ENCODE assay signal across 20 cellular contexts in the genomic region with DNA sequence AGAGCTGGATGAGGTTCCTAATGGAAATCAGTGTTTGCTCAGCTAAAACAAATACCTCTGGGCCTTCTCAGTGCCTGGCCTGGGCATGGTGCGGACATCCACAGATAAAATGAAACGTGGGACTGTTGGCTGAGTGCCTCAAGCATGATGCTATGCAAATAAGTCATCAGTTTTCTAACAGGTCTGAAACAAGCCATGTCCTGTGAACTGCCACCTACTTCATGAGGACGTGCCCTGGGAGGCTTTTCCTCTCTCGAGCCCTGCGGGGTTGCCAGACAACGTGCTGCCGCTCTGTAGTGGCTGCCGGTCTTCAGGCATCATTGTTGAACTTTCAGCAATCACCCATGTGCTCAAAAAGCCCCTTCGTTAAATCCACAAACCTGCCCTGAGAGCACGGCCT.
DNase-seq lines count a peak whose midpoint lies in the region; ATAC-seq and TF ChIP-seq lines count a peak whose summit lies in the region.
"Had no signal": no experiment of that assay in that cellular context is flagged by ENCODE, and none has a peak within 500 bp of the region (broad histone marks: within the 10 kb centered on the region; RNA-seq: fewer than 3 reads in every experiment).

No MANE protein-coding gene starts in this region.

- 11 to 15% methylated on average over 7 to 10 of the region's 10 CpGs for WGBS in body of pancreas, 2 donors

- no peak for TF ChIP-seq CTCF in LNCaP clone FGC (IDR thresholded peaks at IDR 0.05; ENCODE audit: control insufficient read depth, extremely low read depth, insufficient read depth)
- TF ChIP-seq CTCF in body of pancreas (IDR thresholded peaks at IDR 0.05) = no peak

- intact Hi-C loops in body of pancreas (cut with DNase I) = no loop called here

- H3K36me3 ChIP-seq in body of pancreas (replicated peaks in 1 of 2; ENCODE audit: insufficient read depth in 1 of 2, low read depth in 2 of 2) = no peaks in the 10 kb centered on the region
- H3K36me3 ChIP-seq in MG63 = no peaks in the 10 kb centered on the region

- H3K9me3 ChIP-seq in body of pancreas (no peaks in the 10 kb centered on the region), MG63 (no peaks in the 10 kb centered on the region)
- H3K9me3 ChIP-seq: A549, SK-N-SH had no signal

- H3K27me3 ChIP-seq in body of pancreas (peaks cover 0 to 3% of the 10 kb centered on the region in 2 donors), MG63 (no peaks in the 10 kb centered on the region)

- no peak overlapping the region for H3K4me3 ChIP-seq in LNCaP clone FGC (ENCODE audit: low read depth, low read length)
- H3K4me3 ChIP-seq in body of pancreas = no peak overlapping the region
- no peak overlapping the region for H3K4me3 ChIP-seq in MG63
- H3K4me3 ChIP-seq: A549 had no signal

- TF ChIP-seq POLR2A in body of pancreas (IDR thresholded peaks at IDR 0.05) = no peak

- no peak overlapping the region for H3K27ac ChIP-seq in body of pancreas
- H3K27ac ChIP-seq: A549 had no signal

- ATAC-seq in body of pancreas = peak; percentile 42
- no peak for ATAC-seq in GM21825 (IDR thresholded peaks at IDR 0.05; ENCODE audit: unreplicated experiment)
- no peak for ATAC-seq in HG02884 (IDR thresholded peaks at IDR 0.05; ENCODE audit: unreplicated experiment)
- ATAC-seq: A549, Panc1, T-cell had no signal

- DNase-seq in LNCaP clone FGC (ENCODE audit: low read depth) = peak; percentile 53
- DNase-seq in NCI-H128 (lab: John Stamatoyannopoulos, UW; ENCODE audit: unreplicated experiment) = peak; percentile 39
- peak; percentile 77 for DNase-seq in NCI-H345 treated with DMSO at 0.1 percent for 48 hours (lab: John Stamatoyannopoulos, UW; ENCODE audit: unreplicated experiment)
- DNase-seq in body of pancreas = peak; percentile 13 to 62 (median 48)
- DNase-seq in MG63 = no peak
- DNase-seq in DMS79 (lab: John Stamatoyannopoulos, UW) = no peak
- DNase-seq: C1 segment of cervical spinal cord, H7, Kasumi-1, MV-4-11, NCI-H187 treated with DMSO at 0.1 percent for 48 hours, NCI-H2227 treated with DMSO at 0.1 percent for 48 hours, NCI-H69, SK-N-SH, T-cell, T-helper 9 cell had no signal

- no peaks in the 10 kb centered on the region for H3K4me1 ChIP-seq in body of pancreas
- H3K4me1 ChIP-seq: A549 had no signal

Comparison
In these comparisons a context has a peak if more than half of its experiments do, and no peak if none do; other contexts are left out.
1. DNase-seq: peak in LNCaP clone FGC (single experiment), NCI-H128 (single experiment), NCI-H345 treated with DMSO at 0.1 percent for 48 hours (single experiment) and body of pancreas (4 of 4); none in MG63 (single experiment) and DMS79 (single experiment).